ENCODE assay signal across 2 cellular contexts in genomic region chr6:54445207-54445606, GRCh38.
A peak's percentile ranks its signal among the peaks of the same experiment; 100 is the strongest.
TF ChIP-seq lines count a peak whose summit lies in the region.

No MANE protein-coding gene starts in this region.

TF ChIP-seq in SK-N-SH, 30 proteins besides CTCF, POLR2A, EP300 and RAD21 (continued from another document):
- no peak for TF ChIP-seq USF2 (IDR thresholded peaks at IDR 0.05; ENCODE audit: borderline replicate concordance, low read depth, low read length)
- peak; percentile 8; the same call in 1 of the 2 replicates for TF ChIP-seq FOSL2 (IDR thresholded peaks at IDR 0.05; ENCODE audit: borderline replicate concordance, low read depth)
- TF ChIP-seq SMC3 (IDR thresholded peaks at IDR 0.05; ENCODE audit: low read depth, low read length), result no peak
- no peak for TF ChIP-seq GATA2 (CRISPR knock-in tag; IDR thresholded peaks at IDR 0.05)
- no peak for TF ChIP-seq GABPA (IDR thresholded peaks at IDR 0.05; ENCODE audit: low read depth)
TF ChIP-seq in SK-N-SH: peak in this region for 1.

TF ChIP-seq in SK-N-SH treated with all-trans-retinoic acid at 6 μM for 48 hours, 23 proteins besides CTCF, POLR2A, EP300 and RAD21 (continued from another document):
- no peak for TF ChIP-seq PATZ1 (CRISPR knock-in tag; IDR thresholded peaks at IDR 0.05; ENCODE audit: borderline replicate concordance)
- TF ChIP-seq SNAI2 (CRISPR knock-in tag; IDR thresholded peaks at IDR 0.05), result no peak
- TF ChIP-seq BACH2 (CRISPR knock-in tag; IDR thresholded peaks at IDR 0.05; ENCODE audit: borderline replicate concordance), result no peak
- TF ChIP-seq ZC3H10 (CRISPR knock-in tag; IDR thresholded peaks at IDR 0.05), result no peak
- no peak for TF ChIP-seq OSR1 (CRISPR knock-in tag; IDR thresholded peaks at IDR 0.05)
- TF ChIP-seq GLIS3 (CRISPR knock-in tag; IDR thresholded peaks at IDR 0.05), result no peak
